ENCODE assay signal across 1 cellular context in the genomic region with DNA sequence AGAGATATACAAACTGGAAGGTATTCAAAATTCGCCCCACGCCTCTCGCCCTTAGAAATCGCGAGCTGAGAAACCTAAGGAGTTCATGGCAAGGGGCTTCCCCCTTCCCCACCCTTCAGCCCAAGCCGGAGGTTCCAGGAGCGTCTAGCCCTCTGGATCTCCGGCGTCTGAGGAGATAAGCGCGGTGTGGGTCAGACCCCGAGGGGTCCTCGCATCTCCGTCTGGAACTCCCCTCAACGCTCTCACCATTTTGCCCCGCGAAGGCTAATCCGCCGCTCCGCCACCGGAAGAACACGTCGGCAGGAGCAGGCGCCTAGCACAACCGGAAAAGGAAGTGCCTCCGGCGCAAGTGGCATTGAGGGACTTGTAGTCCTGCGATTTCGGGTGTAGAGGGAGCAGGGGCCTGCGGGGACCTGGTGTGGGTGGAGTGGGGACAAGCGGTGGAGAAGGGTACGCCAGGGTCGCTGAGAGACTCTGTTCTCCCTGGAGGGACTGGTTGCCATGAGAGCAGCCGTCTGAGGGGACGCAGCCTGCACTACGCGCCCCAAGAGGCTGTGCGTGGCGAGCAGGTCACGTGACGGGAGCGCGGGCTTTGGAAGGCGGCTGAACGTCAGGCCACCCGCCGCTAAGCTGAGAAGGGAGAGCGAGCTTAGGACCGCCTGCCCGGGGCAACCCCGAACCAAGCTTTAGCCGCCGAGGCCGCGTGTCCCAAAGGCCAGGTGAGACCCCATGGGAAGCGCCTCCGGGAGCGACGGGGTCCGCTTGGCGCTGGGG.
TF ChIP-seq lines count a peak whose summit lies in the region.

A gene with protein sequence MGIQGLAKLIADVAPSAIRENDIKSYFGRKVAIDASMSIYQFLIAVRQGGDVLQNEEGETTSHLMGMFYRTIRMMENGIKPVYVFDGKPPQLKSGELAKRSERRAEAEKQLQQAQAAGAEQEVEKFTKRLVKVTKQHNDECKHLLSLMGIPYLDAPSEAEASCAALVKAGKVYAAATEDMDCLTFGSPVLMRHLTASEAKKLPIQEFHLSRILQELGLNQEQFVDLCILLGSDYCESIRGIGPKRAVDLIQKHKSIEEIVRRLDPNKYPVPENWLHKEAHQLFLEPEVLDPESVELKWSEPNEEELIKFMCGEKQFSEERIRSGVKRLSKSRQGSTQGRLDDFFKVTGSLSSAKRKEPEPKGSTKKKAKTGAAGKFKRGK (plus strand): TSS at position 602 of the 774 bp plus-strand sequence. CDS start 2,451 bp downstream, outside the sequence.
Gene TMEM258, minus strand, starts transcription at position 290 of the 774 bp plus-strand sequence. Its CDS starts 41 bp downstream, at position 249.

TF ChIP-seq in GM23338, 12 proteins besides CTCF, POLR2A, EP300 and RAD21 (continued from another document):
- TF ChIP-seq, protein P1, sequence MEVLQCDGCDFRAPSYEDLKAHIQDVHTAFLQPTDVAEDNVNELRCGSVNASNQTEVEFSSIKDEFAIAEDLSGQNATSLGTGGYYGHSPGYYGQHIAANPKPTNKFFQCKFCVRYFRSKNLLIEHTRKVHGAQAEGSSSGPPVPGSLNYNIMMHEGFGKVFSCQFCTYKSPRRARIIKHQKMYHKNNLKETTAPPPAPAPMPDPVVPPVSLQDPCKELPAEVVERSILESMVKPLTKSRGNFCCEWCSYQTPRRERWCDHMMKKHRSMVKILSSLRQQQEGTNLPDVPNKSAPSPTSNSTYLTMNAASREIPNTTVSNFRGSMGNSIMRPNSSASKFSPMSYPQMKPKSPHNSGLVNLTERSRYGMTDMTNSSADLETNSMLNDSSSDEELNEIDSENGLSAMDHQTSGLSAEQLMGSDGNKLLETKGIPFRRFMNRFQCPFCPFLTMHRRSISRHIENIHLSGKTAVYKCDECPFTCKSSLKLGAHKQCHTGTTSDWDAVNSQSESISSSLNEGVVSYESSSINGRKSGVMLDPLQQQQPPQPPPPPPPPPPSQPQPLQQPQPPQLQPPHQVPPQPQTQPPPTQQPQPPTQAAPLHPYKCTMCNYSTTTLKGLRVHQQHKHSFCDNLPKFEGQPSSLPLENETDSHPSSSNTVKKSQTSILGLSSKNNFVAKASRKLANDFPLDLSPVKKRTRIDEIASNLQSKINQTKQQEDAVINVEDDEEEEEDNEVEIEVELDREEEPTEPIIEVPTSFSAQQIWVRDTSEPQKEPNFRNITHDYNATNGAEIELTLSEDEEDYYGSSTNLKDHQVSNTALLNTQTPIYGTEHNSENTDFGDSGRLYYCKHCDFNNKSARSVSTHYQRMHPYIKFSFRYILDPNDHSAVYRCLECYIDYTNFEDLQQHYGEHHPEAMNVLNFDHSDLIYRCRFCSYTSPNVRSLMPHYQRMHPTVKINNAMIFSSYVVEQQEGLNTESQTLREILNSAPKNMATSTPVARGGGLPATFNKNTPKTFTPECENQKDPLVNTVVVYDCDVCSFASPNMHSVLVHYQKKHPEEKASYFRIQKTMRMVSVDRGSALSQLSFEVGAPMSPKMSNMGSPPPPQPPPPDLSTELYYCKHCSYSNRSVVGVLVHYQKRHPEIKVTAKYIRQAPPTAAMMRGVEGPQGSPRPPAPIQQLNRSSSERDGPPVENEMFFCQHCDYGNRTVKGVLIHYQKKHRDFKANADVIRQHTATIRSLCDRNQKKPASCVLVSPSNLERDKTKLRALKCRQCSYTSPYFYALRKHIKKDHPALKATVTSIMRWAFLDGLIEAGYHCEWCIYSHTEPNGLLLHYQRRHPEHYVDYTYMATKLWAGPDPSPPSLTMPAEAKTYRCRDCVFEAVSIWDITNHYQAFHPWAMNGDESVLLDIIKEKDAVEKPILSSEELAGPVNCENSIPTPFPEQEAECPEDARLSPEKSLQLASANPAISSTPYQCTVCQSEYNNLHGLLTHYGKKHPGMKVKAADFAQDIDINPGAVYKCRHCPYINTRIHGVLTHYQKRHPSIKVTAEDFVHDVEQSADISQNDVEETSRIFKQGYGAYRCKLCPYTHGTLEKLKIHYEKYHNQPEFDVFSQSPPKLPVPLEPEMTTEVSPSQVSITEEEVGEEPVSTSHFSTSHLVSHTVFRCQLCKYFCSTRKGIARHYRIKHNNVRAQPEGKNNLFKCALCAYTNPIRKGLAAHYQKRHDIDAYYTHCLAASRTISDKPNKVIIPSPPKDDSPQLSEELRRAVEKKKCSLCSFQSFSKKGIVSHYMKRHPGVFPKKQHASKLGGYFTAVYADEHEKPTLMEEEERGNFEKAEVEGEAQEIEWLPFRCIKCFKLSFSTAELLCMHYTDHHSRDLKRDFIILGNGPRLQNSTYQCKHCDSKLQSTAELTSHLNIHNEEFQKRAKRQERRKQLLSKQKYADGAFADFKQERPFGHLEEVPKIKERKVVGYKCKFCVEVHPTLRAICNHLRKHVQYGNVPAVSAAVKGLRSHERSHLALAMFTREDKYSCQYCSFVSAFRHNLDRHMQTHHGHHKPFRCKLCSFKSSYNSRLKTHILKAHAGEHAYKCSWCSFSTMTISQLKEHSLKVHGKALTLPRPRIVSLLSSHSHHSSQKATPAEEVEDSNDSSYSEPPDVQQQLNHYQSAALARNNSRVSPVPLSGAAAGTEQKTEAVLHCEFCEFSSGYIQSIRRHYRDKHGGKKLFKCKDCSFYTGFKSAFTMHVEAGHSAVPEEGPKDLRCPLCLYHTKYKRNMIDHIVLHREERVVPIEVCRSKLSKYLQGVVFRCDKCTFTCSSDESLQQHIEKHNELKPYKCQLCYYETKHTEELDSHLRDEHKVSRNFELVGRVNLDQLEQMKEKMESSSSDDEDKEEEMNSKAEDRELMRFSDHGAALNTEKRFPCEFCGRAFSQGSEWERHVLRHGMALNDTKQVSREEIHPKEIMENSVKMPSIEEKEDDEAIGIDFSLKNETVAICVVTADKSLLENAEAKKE (CRISPR knock-in tag; IDR thresholded peaks at IDR 0.05): no peak
- TF ChIP-seq CREB1 (CRISPR knock-in tag; IDR thresholded peaks at IDR 0.05; ENCODE audit: low read depth) (peak; percentile 53; the same call in 1 of the 2 replicates), ZNF331 (CRISPR knock-in tag; IDR thresholded peaks at IDR 0.05; ENCODE audit: low read depth) (no peak), POLR2AphosphoS5 (IDR thresholded peaks at IDR 0.05; ENCODE audit: low read depth) (peak; percentile 71), EZH2 (IDR thresholded peaks at IDR 0.05; ENCODE audit: low read depth, unreplicated experiment) (no peak), ETS1 (IDR thresholded peaks at IDR 0.05) (peak; percentile 92), STAT1 (IDR thresholded peaks at IDR 0.05; ENCODE audit: unreplicated experiment) (no peak)
- TF ChIP-seq, protein P2, sequence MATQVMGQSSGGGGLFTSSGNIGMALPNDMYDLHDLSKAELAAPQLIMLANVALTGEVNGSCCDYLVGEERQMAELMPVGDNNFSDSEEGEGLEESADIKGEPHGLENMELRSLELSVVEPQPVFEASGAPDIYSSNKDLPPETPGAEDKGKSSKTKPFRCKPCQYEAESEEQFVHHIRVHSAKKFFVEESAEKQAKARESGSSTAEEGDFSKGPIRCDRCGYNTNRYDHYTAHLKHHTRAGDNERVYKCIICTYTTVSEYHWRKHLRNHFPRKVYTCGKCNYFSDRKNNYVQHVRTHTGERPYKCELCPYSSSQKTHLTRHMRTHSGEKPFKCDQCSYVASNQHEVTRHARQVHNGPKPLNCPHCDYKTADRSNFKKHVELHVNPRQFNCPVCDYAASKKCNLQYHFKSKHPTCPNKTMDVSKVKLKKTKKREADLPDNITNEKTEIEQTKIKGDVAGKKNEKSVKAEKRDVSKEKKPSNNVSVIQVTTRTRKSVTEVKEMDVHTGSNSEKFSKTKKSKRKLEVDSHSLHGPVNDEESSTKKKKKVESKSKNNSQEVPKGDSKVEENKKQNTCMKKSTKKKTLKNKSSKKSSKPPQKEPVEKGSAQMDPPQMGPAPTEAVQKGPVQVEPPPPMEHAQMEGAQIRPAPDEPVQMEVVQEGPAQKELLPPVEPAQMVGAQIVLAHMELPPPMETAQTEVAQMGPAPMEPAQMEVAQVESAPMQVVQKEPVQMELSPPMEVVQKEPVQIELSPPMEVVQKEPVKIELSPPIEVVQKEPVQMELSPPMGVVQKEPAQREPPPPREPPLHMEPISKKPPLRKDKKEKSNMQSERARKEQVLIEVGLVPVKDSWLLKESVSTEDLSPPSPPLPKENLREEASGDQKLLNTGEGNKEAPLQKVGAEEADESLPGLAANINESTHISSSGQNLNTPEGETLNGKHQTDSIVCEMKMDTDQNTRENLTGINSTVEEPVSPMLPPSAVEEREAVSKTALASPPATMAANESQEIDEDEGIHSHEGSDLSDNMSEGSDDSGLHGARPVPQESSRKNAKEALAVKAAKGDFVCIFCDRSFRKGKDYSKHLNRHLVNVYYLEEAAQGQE (IDR thresholded peaks at IDR 0.05; ENCODE audit: unreplicated experiment): no peak
TF ChIP-seq in GM23338: peak in this region for 3.
